28 cellular contexts compared by ENCODE assay signal in the genomic region with DNA sequence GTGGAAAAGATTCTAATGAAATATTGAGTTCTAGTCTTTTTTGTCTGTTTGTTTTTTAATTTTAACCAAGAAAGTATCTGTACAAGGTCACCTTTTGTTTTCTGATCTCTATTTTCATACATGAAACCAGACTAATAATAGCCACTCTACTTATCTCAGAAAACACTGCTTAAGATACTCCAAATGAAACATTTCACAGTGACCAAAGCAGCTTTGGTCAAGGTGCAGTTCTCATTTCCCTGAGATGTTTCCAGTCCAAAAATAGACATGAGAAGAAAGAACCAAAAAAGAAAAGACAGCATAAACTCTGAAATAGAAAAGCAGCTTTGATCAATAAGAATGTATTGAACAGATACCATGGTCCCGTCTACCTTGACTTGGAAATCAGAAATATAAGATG.
A peak's percentile ranks its signal among the peaks of the same experiment; 100 is the strongest.
DNase-seq lines count a peak whose midpoint lies in the region; ATAC-seq lines count a peak whose summit lies in the region.
"Had no signal": no experiment of that assay in that cellular context is flagged by ENCODE, and none has a peak within 500 bp of the region (broad histone marks: within the 10 kb centered on the region; RNA-seq: fewer than 3 reads in every experiment).

No MANE protein-coding gene starts in this region.

- H3K36me3 ChIP-seq in neuronal stem cell (replicated peaks in 1 of 2; ENCODE audit: control insufficient read depth in 2 of 2, insufficient read depth in 2 of 2, low read length in 2 of 2) = no peaks in the 10 kb centered on the region
- H3K36me3 ChIP-seq: heart right ventricle, ovary, right atrium auricular region, spleen had no signal

- H3K23ac ChIP-seq in neuronal stem cell (ENCODE audit: low read depth, low read length, poor library complexity) = no peak overlapping the region

- no peak overlapping the region for H2BK5ac ChIP-seq in neuronal stem cell (ENCODE audit: low read length)

- H3K4ac ChIP-seq in neuronal stem cell (ENCODE audit: low read length) = no peak overlapping the region

- WGBS in neuronal stem cell (ENCODE audit: extremely low coverage in 2 of 2, insufficient read length in 2 of 2, insufficient replicate concordance in 1 of 2), 2 donors = no CpG with 5 or more reads among the region's 1 CpG

- no peaks in the 10 kb centered on the region for H3K36me3 Mint-ChIP-seq in stimulated activated memory B cell treated with anti-CD40 and anti-IgM and Interleukin-4, amounts not matched to agents 10 μg/mL and 1 μg/mL and 100 μg/mL, for 72 hours
- H3K36me3 Mint-ChIP-seq: activated naive CD8-positive, alpha-beta T cell treated with anti-CD3 and anti-CD28 coated beads, Interleukin-2, amount 10 ng/mL, durations not matched to agents 7 days and 5 days; mesothelial cell of epicardium; natural killer cell treated with Interleukin-12 subunit alpha and Interleukin-12 subunit beta and Interleukin-15 and Interleukin-18, amount 100 ng/mL, for 72 hours had no signal

- H3K18ac ChIP-seq in neuronal stem cell (ENCODE audit: low read length) = no peak overlapping the region

- peak; percentile 81 for ATAC-seq in GM18867 (IDR thresholded peaks at IDR 0.05; ENCODE audit: unreplicated experiment)
- peak; percentile 58 for ATAC-seq in GM21528 (IDR thresholded peaks at IDR 0.05; ENCODE audit: low FRiP score, unreplicated experiment)
- ATAC-seq in HG02938 (IDR thresholded peaks at IDR 0.05; ENCODE audit: unreplicated experiment) = peak; percentile 58
- peak; percentile 84 for ATAC-seq in HG03565 (IDR thresholded peaks at IDR 0.05; ENCODE audit: unreplicated experiment)
- no peak for ATAC-seq in stimulated activated memory B cell treated with anti-CD40 and anti-IgM and Interleukin-4, amounts not matched to agents 10 μg/mL and 1 μg/mL and 100 μg/mL, for 72 hours
- ATAC-seq: heart right ventricle; left lobe of liver; natural killer cell treated with Interleukin-12 subunit alpha and Interleukin-12 subunit beta and Interleukin-15 and Interleukin-18, amount 100 ng/mL, for 72 hours; stimulated activated naive CD8-positive, alpha-beta T cell treated with anti-CD3 and anti-CD28 coated beads, Interleukin-15, Interleukin-2, amounts not matched to agents 100 U/mL and 50 U/mL, for 24 hours had no signal

- no peak overlapping the region for H3K4me3 ChIP-seq in neuronal stem cell (ENCODE audit: low read length in 2 of 2)
- H3K4me3 ChIP-seq: heart right ventricle, ovary, right atrium auricular region, spleen had no signal

- H2BK120ac ChIP-seq in neuronal stem cell (ENCODE audit: low read depth, low read length) = no peak overlapping the region

- no peak overlapping the region for H3K4me2 ChIP-seq in neuronal stem cell (ENCODE audit: insufficient read depth, low read length, poor library complexity, severe bottlenecking)

- no peak overlapping the region for H3K9ac ChIP-seq in neuronal stem cell (ENCODE audit: low read depth, low read length, poor library complexity)

- no peak overlapping the region for H2AK5ac ChIP-seq in neuronal stem cell (ENCODE audit: low read depth, low read length)

- no peak overlapping the region for H2AFZ ChIP-seq in neuronal stem cell (ENCODE audit: low read length)

- no peak overlapping the region for H3K4me3 Mint-ChIP-seq in stimulated activated memory B cell treated with anti-CD40 and anti-IgM and Interleukin-4, amounts not matched to agents 10 μg/mL and 1 μg/mL and 100 μg/mL, for 72 hours
- H3K4me3 Mint-ChIP-seq: activated naive CD8-positive, alpha-beta T cell treated with anti-CD3 and anti-CD28 coated beads, Interleukin-2, amount 10 ng/mL, durations not matched to agents 7 days and 5 days; CD4-positive, alpha-beta T cell; mesothelial cell of epicardium; natural killer cell treated with Interleukin-12 subunit alpha and Interleukin-12 subunit beta and Interleukin-15 and Interleukin-18, amount 100 ng/mL, for 72 hours had no signal

- H2BK15ac ChIP-seq in neuronal stem cell (ENCODE audit: low read length) = no peak overlapping the region

- H3K9me3 Mint-ChIP-seq in stimulated activated memory B cell treated with anti-CD40 and anti-IgM and Interleukin-4, amounts not matched to agents 10 μg/mL and 1 μg/mL and 100 μg/mL, for 72 hours = no peaks in the 10 kb centered on the region
- H3K9me3 Mint-ChIP-seq: activated naive CD8-positive, alpha-beta T cell treated with anti-CD3 and anti-CD28 coated beads, Interleukin-2, amount 10 ng/mL, durations not matched to agents 7 days and 5 days; activated T-helper 2 cell treated with anti-CD3 and anti-CD28 coated beads, Interferon-gamma antibody, Interleukin-2, Interleukin-4, amounts not matched to agents 10 μg/mL and 5 μg/mL and 100 μg/mL, durations not matched to agents 14 hours and 24 hours and 36 hours; CD4-positive, alpha-beta T cell; mesothelial cell of epicardium had no signal

- DNase-seq in neuronal stem cell (ENCODE audit: low spot score) (no peak), activated T-cell treated with anti-CD3 and anti-CD28 coated beads for 4 hours (no peak), cerebellum (ENCODE audit: low spot score) (no peak)
- DNase-seq: activated CD4-positive, alpha-beta T cell treated with anti-CD3 and anti-CD28 coated beads, Interleukin-2, amount 50 U/mL, for 4 hours; activated CD8-positive, alpha-beta memory T cell treated with anti-CD3 and anti-CD28 coated beads, Interleukin-2, amount 50 U/mL, for 4 hours; activated naive CD8-positive, alpha-beta T cell treated with anti-CD3 and anti-CD28 coated beads, Interleukin-2, amount 10 ng/mL, durations not matched to agents 7 days and 5 days; CD4-positive, alpha-beta T cell; cerebellar nuclear complex; DMS153; GF-D8; heart right ventricle; NCI-H1930; NCI-H226; NCI-H774; ovary; spleen; stimulated activated CD4-positive, alpha-beta T cell treated with anti-CD3 and anti-CD28 coated beads, Interleukin-4, amount 100 ng/mL, for 1 hour; stimulated activated naive CD8-positive, alpha-beta T cell treated with anti-CD3 and anti-CD28 coated beads, Interleukin-15, Interleukin-2, amounts not matched to agents 100 U/mL and 50 U/mL, for 24 hours had no signal

- no peaks in the 10 kb centered on the region for H3K9me3 ChIP-seq in neuronal stem cell (replicated peaks in 1 of 2; ENCODE audit: control insufficient read depth in 2 of 2, insufficient read depth in 1 of 2, low read depth in 1 of 2, low read length in 2 of 2)
- H3K9me3 ChIP-seq: heart right ventricle, ovary, right atrium auricular region, spleen had no signal

- H3K27ac Mint-ChIP-seq in stimulated activated memory B cell treated with anti-CD40 and anti-IgM and Interleukin-4, amounts not matched to agents 10 μg/mL and 1 μg/mL and 100 μg/mL, for 72 hours = no peak overlapping the region
- H3K27ac Mint-ChIP-seq: activated naive CD8-positive, alpha-beta T cell treated with anti-CD3 and anti-CD28 coated beads, Interleukin-2, amount 10 ng/mL, durations not matched to agents 7 days and 5 days; activated T-helper 2 cell treated with anti-CD3 and anti-CD28 coated beads, Interferon-gamma antibody, Interleukin-2, Interleukin-4, amounts not matched to agents 10 μg/mL and 5 μg/mL and 100 μg/mL, durations not matched to agents 14 hours and 24 hours and 36 hours; CD4-positive, alpha-beta T cell; mesothelial cell of epicardium; natural killer cell treated with Interleukin-12 subunit alpha and Interleukin-12 subunit beta and Interleukin-15 and Interleukin-18, amount 100 ng/mL, for 72 hours had no signal

- H4K91ac ChIP-seq in neuronal stem cell (ENCODE audit: low read depth, low read length, poor library complexity) = no peak overlapping the region

- no peaks in the 10 kb centered on the region for H3K27me3 Mint-ChIP-seq in stimulated activated memory B cell treated with anti-CD40 and anti-IgM and Interleukin-4, amounts not matched to agents 10 μg/mL and 1 μg/mL and 100 μg/mL, for 72 hours
- H3K27me3 Mint-ChIP-seq: activated naive CD8-positive, alpha-beta T cell treated with anti-CD3 and anti-CD28 coated beads, Interleukin-2, amount 10 ng/mL, durations not matched to agents 7 days and 5 days; CD4-positive, alpha-beta T cell; natural killer cell treated with Interleukin-12 subunit alpha and Interleukin-12 subunit beta and Interleukin-15 and Interleukin-18, amount 100 ng/mL, for 72 hours had no signal

- H3K27me3 ChIP-seq in neuronal stem cell (ENCODE audit: control insufficient read depth in 3 of 3, insufficient read depth in 3 of 3, low read depth in 1 of 3, low read length in 3 of 3) = no peaks in the 10 kb centered on the region
- H3K27me3 ChIP-seq: ovary, right atrium auricular region, spleen had no signal

- H3K4me1 Mint-ChIP-seq in stimulated activated memory B cell treated with anti-CD40 and anti-IgM and Interleukin-4, amounts not matched to agents 10 μg/mL and 1 μg/mL and 100 μg/mL, for 72 hours = peaks cover 10% of the 10 kb centered on the region
- H3K4me1 Mint-ChIP-seq: activated naive CD8-positive, alpha-beta T cell treated with anti-CD3 and anti-CD28 coated beads, Interleukin-2, amount 10 ng/mL, durations not matched to agents 7 days and 5 days; mesothelial cell of epicardium had no signal

- H3K4me1 ChIP-seq in neuronal stem cell (ENCODE audit: control insufficient read depth in 2 of 2, insufficient read depth in 1 of 2, low read depth in 1 of 2, low read length in 2 of 2) = no peaks in the 10 kb centered on the region
- H3K4me1 ChIP-seq: right atrium auricular region, spleen had no signal

- H3K14ac ChIP-seq in neuronal stem cell (ENCODE audit: low read length) = no peak overlapping the region

- H4K8ac ChIP-seq in neuronal stem cell (ENCODE audit: low read depth, low read length) = no peak overlapping the region

- no peaks in the 10 kb centered on the region for H3K79me1 ChIP-seq in neuronal stem cell (ENCODE audit: low read depth, low read length)

- H2BK12ac ChIP-seq in neuronal stem cell (ENCODE audit: low read length) = no peak overlapping the region

- H3K27ac ChIP-seq in neuronal stem cell (replicated peaks; ENCODE audit: low read length) = no peak overlapping the region
- H3K27ac ChIP-seq: heart right ventricle, ovary, right atrium auricular region, spleen had no signal
